In the genomic region with DNA sequence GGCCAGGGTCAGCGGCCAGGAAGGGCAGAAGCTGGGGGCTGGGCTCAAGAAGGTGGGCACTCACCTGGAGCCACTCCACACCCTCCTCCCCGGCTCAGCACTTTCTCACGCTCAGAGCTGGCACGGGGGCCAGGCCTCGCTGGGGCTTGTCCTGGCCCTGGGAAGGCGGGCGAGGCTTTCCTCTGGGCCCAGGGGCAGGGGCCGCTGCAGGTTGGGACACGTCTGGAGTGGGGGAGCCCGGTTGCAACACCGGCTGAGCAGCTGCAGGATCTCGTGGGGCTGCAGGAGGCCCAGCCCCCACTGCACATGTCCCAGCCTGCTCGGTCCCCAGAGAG, we compare ENCODE assay signal across 1 cellular context.
TF ChIP-seq lines count a peak whose summit lies in the region.

No MANE protein-coding gene starts in this region.

TF ChIP-seq in HEK293, 187 proteins besides CTCF, POLR2A, EP300 and RAD21 (continued from another document):
- no peak for TF ChIP-seq ZNF544 (tag by site-specific recombination; IDR thresholded peaks at IDR 0.05)
- TF ChIP-seq, protein P1, sequence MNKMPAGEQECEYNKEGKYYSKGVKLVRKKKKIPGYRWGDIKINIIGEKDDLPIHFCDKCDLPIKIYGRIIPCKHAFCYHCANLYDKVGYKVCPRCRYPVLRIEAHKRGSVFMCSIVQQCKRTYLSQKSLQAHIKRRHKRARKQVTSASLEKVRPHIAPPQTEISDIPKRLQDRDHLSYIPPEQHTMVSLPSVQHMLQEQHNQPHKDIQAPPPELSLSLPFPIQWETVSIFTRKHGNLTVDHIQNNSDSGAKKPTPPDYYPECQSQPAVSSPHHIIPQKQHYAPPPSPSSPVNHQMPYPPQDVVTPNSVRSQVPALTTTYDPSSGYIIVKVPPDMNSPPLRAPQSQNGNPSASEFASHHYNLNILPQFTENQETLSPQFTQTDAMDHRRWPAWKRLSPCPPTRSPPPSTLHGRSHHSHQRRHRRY (tag by site-specific recombination; IDR thresholded peaks at IDR 0.05) = no peak
- no peak for TF ChIP-seq ZNF701 (tag by site-specific recombination; IDR thresholded peaks at IDR 0.05)
- TF ChIP-seq ZNF658 (tag by site-specific recombination; IDR thresholded peaks at IDR 0.05) = no peak
- no peak for TF ChIP-seq ZNF138 (tag by site-specific recombination; IDR thresholded peaks at IDR 0.05; ENCODE audit: borderline replicate concordance)
- no peak for TF ChIP-seq ZNF600 (tag by site-specific recombination; IDR thresholded peaks at IDR 0.05)
- TF ChIP-seq ZNF624 (tag by site-specific recombination; IDR thresholded peaks at IDR 0.05) = no peak
- no peak for TF ChIP-seq ZNF169 (tag by site-specific recombination; IDR thresholded peaks at IDR 0.05)
- no peak for TF ChIP-seq ZSCAN23 (tag by site-specific recombination; IDR thresholded peaks at IDR 0.05)
- no peak for TF ChIP-seq ZNF501 (tag by site-specific recombination; IDR thresholded peaks at IDR 0.05)
- no peak for TF ChIP-seq HOXD13 (CRISPR knock-in tag; IDR thresholded peaks at IDR 0.05; ENCODE audit: borderline replicate concordance)
- no peak for TF ChIP-seq ZNF37A (tag by site-specific recombination; IDR thresholded peaks at IDR 0.05)
- no peak for TF ChIP-seq ZNF571 (tag by site-specific recombination; IDR thresholded peaks at IDR 0.05)
- TF ChIP-seq, protein P2, sequence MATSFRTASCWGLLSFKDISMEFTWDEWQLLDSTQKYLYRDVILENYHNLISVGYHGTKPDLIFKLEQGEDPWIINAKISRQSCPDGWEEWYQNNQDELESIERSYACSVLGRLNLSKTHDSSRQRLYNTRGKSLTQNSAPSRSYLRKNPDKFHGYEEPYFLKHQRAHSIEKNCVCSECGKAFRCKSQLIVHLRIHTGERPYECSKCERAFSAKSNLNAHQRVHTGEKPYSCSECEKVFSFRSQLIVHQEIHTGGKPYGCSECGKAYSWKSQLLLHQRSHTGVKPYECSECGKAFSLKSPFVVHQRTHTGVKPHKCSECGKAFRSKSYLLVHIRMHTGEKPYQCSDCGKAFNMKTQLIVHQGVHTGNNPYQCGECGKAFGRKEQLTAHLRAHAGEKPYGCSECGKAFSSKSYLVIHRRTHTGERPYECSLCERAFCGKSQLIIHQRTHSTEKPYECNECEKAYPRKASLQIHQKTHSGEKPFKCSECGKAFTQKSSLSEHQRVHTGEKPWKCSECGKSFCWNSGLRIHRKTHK (tag by site-specific recombination; IDR thresholded peaks at IDR 0.05) = no peak
- no peak for TF ChIP-seq ZNF654 (tag by site-specific recombination; IDR thresholded peaks at IDR 0.05; ENCODE audit: low read depth)
- no peak for TF ChIP-seq KLF16 (tag by site-specific recombination; IDR thresholded peaks at IDR 0.05)
- no peak for TF ChIP-seq ZNF660 (tag by site-specific recombination; IDR thresholded peaks at IDR 0.05)
- TF ChIP-seq ZNF16 (tag by site-specific recombination; IDR thresholded peaks at IDR 0.05; ENCODE audit: low read depth) = no peak
- TF ChIP-seq MZF1 (tag by site-specific recombination; IDR thresholded peaks at IDR 0.05; ENCODE audit: borderline replicate concordance) = no peak
- peak; percentile 78 for TF ChIP-seq ZBTB48 (tag by site-specific recombination; IDR thresholded peaks at IDR 0.05)
- TF ChIP-seq ZNF521 (tag by site-specific recombination; IDR thresholded peaks at IDR 0.05) = no peak
